In genomic region chr5:149999866-150000260, GRCh38 we compare ENCODE assay signal across 8 cellular contexts. TPM values are rescaled to one million over a fixed set of nuclear protein-coding genes. Genes with fewer than 3 reads are reported as not detected.
A peak's percentile ranks its signal among the peaks of the same experiment; 100 is the strongest.
DNase-seq lines count a peak whose midpoint lies in the region; ATAC-seq and TF ChIP-seq lines count a peak whose summit lies in the region.

No MANE protein-coding gene starts in this region.

- no peak for ATAC-seq in body of pancreas
- ATAC-seq in lung (ENCODE audit: insufficient read depth, low FRiP score) = peak; percentile 4
- no peak for ATAC-seq in upper lobe of right lung

- CTCF ChIA-PET in activated naive CD4-positive, alpha-beta T cell treated with anti-CD3 and anti-CD28 coated beads, Interleukin-2, amount 10 ng/mL, durations not matched to agents 7 days and 5 days (lab: Charles Lee) = interaction anchor here (0.8 to 2.6 kb wide), 5 partner anchors 9 to 343 kb away, joined by 3 to 15 read pairs (median 3); no protein-coding TSS in a partner anchor
- CTCF ChIA-PET in GM10248 (lab: Yijun Ruan, JAX) = interaction anchor here (0.6 to 3.2 kb wide), 8 partner anchors 9 to 682 kb away, joined by 3 to 25 read pairs (median 4); no protein-coding TSS in a partner anchor

- H3K36me3 Mint-ChIP-seq in activated naive CD4-positive, alpha-beta T cell treated with anti-CD3 and anti-CD28 coated beads, Interleukin-2, amount 10 ng/mL, durations not matched to agents 7 days and 5 days = peaks cover 15% of the 10 kb centered on the region

- peak overlapping the region; percentile 82 for H3K4me3 Mint-ChIP-seq in activated naive CD4-positive, alpha-beta T cell treated with anti-CD3 and anti-CD28 coated beads, Interleukin-2, amount 10 ng/mL, durations not matched to agents 7 days and 5 days

- H3K4me3 ChIP-seq in body of pancreas (peak overlapping the region; percentile 28 to 71), lung (peak overlapping the region; percentile 91), upper lobe of right lung (peak overlapping the region; percentile 84)

- peaks cover 0 to 2% of the 10 kb centered on the region in 2 donors for H3K36me3 ChIP-seq in body of pancreas (replicated peaks in 1 of 2; ENCODE audit: insufficient read depth in 1 of 2, low read depth in 2 of 2)
- peaks cover 8 to 11% of the 10 kb centered on the region in 2 donors for H3K36me3 ChIP-seq in lung (ENCODE audit: control insufficient read depth in 2 of 2, insufficient read depth in 2 of 2, low read length in 2 of 2)
- H3K36me3 ChIP-seq in upper lobe of right lung = peaks cover 23% of the 10 kb centered on the region

- no peak for DNase-seq in activated naive CD4-positive, alpha-beta T cell treated with anti-CD3 and anti-CD28 coated beads, Interleukin-2, amount 10 ng/mL, durations not matched to agents 7 days and 5 days
- DNase-seq in activated naive CD4-positive, alpha-beta T cell treated with anti-CD3 and anti-CD28 coated beads, Interleukin-2, amount 50 U/mL, for 16 hours = no peak
- DNase-seq in body of pancreas (no peak), lung (ENCODE audit: low spot score) (no peak), upper lobe of right lung (no peak), GM10248 (ENCODE audit: extremely low spot score) (no peak), NCI-H774 (lab: John Stamatoyannopoulos, UW) (no peak)
- DNase-seq in activated CD8-positive, alpha-beta memory T cell treated with anti-CD3 and anti-CD28 coated beads for 24 hours = no peak

- peak overlapping the region; percentile 88 for H3K27ac Mint-ChIP-seq in activated naive CD4-positive, alpha-beta T cell treated with anti-CD3 and anti-CD28 coated beads, Interleukin-2, amount 10 ng/mL, durations not matched to agents 7 days and 5 days

- intact Hi-C loops in body of pancreas (cut with DNase I) (loop anchor here (10.0 kb wide), 2 partner anchors 55 to 365 kb away; partner anchors contain the start of gene PDE6A), upper lobe of right lung (cut with DNase I) (no loop called here)

- no peaks in the 10 kb centered on the region for H3K27me3 Mint-ChIP-seq in activated naive CD4-positive, alpha-beta T cell treated with anti-CD3 and anti-CD28 coated beads, Interleukin-2, amount 10 ng/mL, durations not matched to agents 7 days and 5 days

- H3K9me3 ChIP-seq in body of pancreas = no peaks in the 10 kb centered on the region
- no peaks in the 10 kb centered on the region for H3K9me3 ChIP-seq in lung (ENCODE audit: control insufficient read depth in 2 of 2, insufficient read depth in 1 of 2, low read length in 1 of 2)
- H3K9me3 ChIP-seq in upper lobe of right lung = no peaks in the 10 kb centered on the region

- TF ChIP-seq CTCF in body of pancreas (IDR thresholded peaks at IDR 0.05) (no peak), lung (IDR thresholded peaks at IDR 0.05; ENCODE audit: control extremely low read depth, extremely low read depth) (no peak), upper lobe of right lung (IDR thresholded peaks at IDR 0.05) (no peak), GM10248 (IDR thresholded peaks at IDR 0.05; ENCODE audit: control extremely low read depth, extremely low read depth, low read depth, missing control alignments) (no peak)

- peak overlapping the region; percentile 72 to 93 (median 86) for H3K27ac ChIP-seq in body of pancreas
- H3K27ac ChIP-seq in lung (ENCODE audit: low read depth in 1 of 2, low read length in 1 of 2) = peak overlapping the region; percentile 98
- H3K27ac ChIP-seq in upper lobe of right lung = peak overlapping the region; percentile 94

- no peaks in the 10 kb centered on the region for H3K9me3 Mint-ChIP-seq in activated naive CD4-positive, alpha-beta T cell treated with anti-CD3 and anti-CD28 coated beads, Interleukin-2, amount 10 ng/mL, durations not matched to agents 7 days and 5 days

- H3K4me1 ChIP-seq in body of pancreas (peaks cover 36% of the 10 kb centered on the region), lung (ENCODE audit: control insufficient read depth in 2 of 2, insufficient read depth in 2 of 2, low read length in 2 of 2) (peaks cover 2 to 16% of the 10 kb centered on the region in 2 donors), upper lobe of right lung (peaks cover 28% of the 10 kb centered on the region)

- H3K27me3 ChIP-seq in body of pancreas (no peaks in the 10 kb centered on the region), lung (ENCODE audit: control insufficient read depth, insufficient read depth) (no peaks in the 10 kb centered on the region), upper lobe of right lung (no peaks in the 10 kb centered on the region)

- POLR2A ChIA-PET in GM10248 (lab: Yijun Ruan, JAX) = interaction anchor here (0.5 to 2.0 kb wide), 4 partner anchors 9 to 494 kb away, joined by 3 to 11 read pairs (median 4); partner anchors contain the start of gene SLC26A2

- WGBS in body of pancreas, 2 donors = 10 to 13% methylated on average over 7 of the region's 7 CpGs
- 23 to 30% methylated on average over 7 of the region's 7 CpGs for WGBS in lung, 2 donors

- H3K4me1 Mint-ChIP-seq in activated naive CD4-positive, alpha-beta T cell treated with anti-CD3 and anti-CD28 coated beads, Interleukin-2, amount 10 ng/mL, durations not matched to agents 7 days and 5 days = peaks cover 40% of the 10 kb centered on the region

- no peak for TF ChIP-seq POLR2A in body of pancreas (IDR thresholded peaks at IDR 0.05)

RNA-seq across cellular contexts. Expression of gene TIGD6, which starts 0.6 kb away (rescaled TPM):
- total RNA-seq in body of pancreas (1 to 10 TPM; 2.1 to 3.0 TPM), lung (1 to 10 TPM; 4.5 to 5.0 TPM), upper lobe of right lung (4.0 TPM)
- 1 to 10 TPM; 3.0 to 3.9 TPM for polyA plus RNA-seq in lung

RNA-seq across cellular contexts. Expression of gene HMGXB3, which starts 0.7 kb away (rescaled TPM):
- total RNA-seq in body of pancreas (10 to 100 TPM; 22.6 to 43.5 TPM), lung (10 to 100 TPM; 39.1 to 42.3 TPM), upper lobe of right lung (33.7 TPM)
- polyA plus RNA-seq in lung = 10 to 100 TPM; 22.3 to 22.6 TPM

RNA-seq across cellular contexts. Expression of gene SLC26A2, which starts 39.3 kb away (rescaled TPM):
- 1 to 10 TPM; 2.3 to 6.5 TPM for total RNA-seq in body of pancreas
- 10 to 100 TPM; 21.2 to 25.6 TPM for total RNA-seq in lung
- 1 to 10 TPM; 5.8 to 7.1 TPM for polyA plus RNA-seq in lung
- total RNA-seq in upper lobe of right lung = 18.9 TPM

RNA-seq across cellular contexts. Expression of gene PDE6A, which starts 55.3 kb away (rescaled TPM):
- total RNA-seq in body of pancreas = not detected
- under 1 TPM in 1 of 2 donors, not detected in 1; 0.06 TPM for total RNA-seq in lung
- under 1 TPM; 0.03 to 0.06 TPM for polyA plus RNA-seq in lung
- 0.09 TPM for total RNA-seq in upper lobe of right lung
